In genomic region chr13:91482427-91482826, GRCh38 we compare ENCODE assay signal across 22 cellular contexts.
DNase-seq lines count a peak whose midpoint lies in the region; ATAC-seq, FAIRE-seq and TF ChIP-seq lines count a peak whose summit lies in the region.
"Had no signal": no experiment of that assay in that cellular context is flagged by ENCODE, and none has a peak within 500 bp of the region (broad histone marks: within the 10 kb centered on the region; RNA-seq: fewer than 3 reads in every experiment).

No MANE protein-coding gene starts in this region.

- TF ChIP-seq RAD21 in K562 (CRISPR knock-in tag; conservative IDR thresholded peaks at IDR 0.05 in 1 of 2, IDR thresholded peaks at IDR 0.05 in 1 of 2) (no peak), neural cell (conservative IDR thresholded peaks at IDR 0.05) (no peak)

- TF ChIP-seq EP300 in K562 (IDR thresholded peaks at IDR 0.05; ENCODE audit: low read length) (no peak), neural cell (conservative IDR thresholded peaks at IDR 0.05; ENCODE audit: poor library complexity, severe bottlenecking) (peak; percentile 55)

- no peaks in the 10 kb centered on the region for H3F3A ChIP-seq in neural cell (ENCODE audit: insufficient read depth, low read length, poor library complexity, severe bottlenecking)

- H3K36me3 ChIP-seq in H7 (replicated peaks; ENCODE audit: control insufficient read depth, insufficient read depth, low read length) (no peaks in the 10 kb centered on the region), K562 (ENCODE audit: control insufficient read depth, insufficient read depth, low read length) (no peaks in the 10 kb centered on the region), neural cell (ENCODE audit: insufficient read depth, low read length) (no peaks in the 10 kb centered on the region), thyroid gland (no peaks in the 10 kb centered on the region)
- H3K36me3 ChIP-seq: colonic mucosa, stomach had no signal

- intact Hi-C loops in K562 (cut with micrococcal nuclease), result no loop called here
- intact Hi-C loops in thyroid gland (cut with DNase I), result no loop called here

- no peaks in the 10 kb centered on the region for H3K9me2 ChIP-seq in neural cell (ENCODE audit: insufficient read depth, low read length)

- H3K9me3 ChIP-seq in K562 (replicated peaks; ENCODE audit: control insufficient read depth, insufficient read depth, low read depth, low read length) (no peaks in the 10 kb centered on the region), neural cell (ENCODE audit: low read length) (no peaks in the 10 kb centered on the region), thyroid gland (no peaks in the 10 kb centered on the region)
- H3K9me3 ChIP-seq: body of pancreas, colonic mucosa, mucosa of descending colon, stomach had no signal

- in situ Hi-C loops in K562 (cut with MboI), result no loop called here

- H3K9me1 ChIP-seq in K562 (ENCODE audit: control insufficient read depth, insufficient read depth, low read length), result no peaks in the 10 kb centered on the region

- no peaks in the 10 kb centered on the region for H3K79me2 ChIP-seq in K562 (ENCODE audit: control insufficient read depth, insufficient read depth, low read length)
- H3K79me2 ChIP-seq in neural cell (replicated peaks; ENCODE audit: insufficient read depth, low read length), result no peaks in the 10 kb centered on the region

- no peaks in the 10 kb centered on the region for H3K27me3 ChIP-seq in H7 (ENCODE audit: control insufficient read depth, insufficient read depth, low read length)
- H3K27me3 ChIP-seq in K562 (ENCODE audit: control insufficient read depth in 2 of 2, insufficient read depth in 2 of 2, low read length in 2 of 2), result no peaks in the 10 kb centered on the region
- H3K27me3 ChIP-seq in neural cell (ENCODE audit: insufficient read depth, low read depth, low read length), result no peaks in the 10 kb centered on the region
- no peaks in the 10 kb centered on the region for H3K27me3 ChIP-seq in thyroid gland
- H3K27me3 ChIP-seq: body of pancreas, colonic mucosa, stomach had no signal

- no TSS peak for BruUV-seq in K562 (replicated peaks; lab: Mats Ljungman, UMichigan)

- H3K4me1 ChIP-seq in K562 (replicated peaks in 1 of 2; ENCODE audit: control insufficient read depth in 2 of 2, insufficient read depth in 2 of 2, low read length in 2 of 2), result no peaks in the 10 kb centered on the region
- no peaks in the 10 kb centered on the region for H3K4me1 ChIP-seq in thyroid gland
- H3K4me1 ChIP-seq: body of pancreas, colonic mucosa, stomach had no signal

- POLR2A ChIA-PET in K562 (lab: Yijun Ruan, JAX), result interaction anchor here (1.7 kb wide), 1 partner anchor 10 kb away, joined by 4 read pairs; no protein-coding TSS in a partner anchor

- under 1% methylated on average over 5 of the region's 5 CpGs for WGBS in K562 (ENCODE audit: insufficient coverage, low coverage, missing lambda C conversion rate)
- WGBS in thyroid gland, 2 donors, result 54 to 63% methylated on average over 5 of the region's 5 CpGs

- TF ChIP-seq POLR2A in K562 (conservative IDR thresholded peaks at IDR 0.05) (no peak), thyroid gland (IDR thresholded peaks at IDR 0.05) (no peak)

- FAIRE-seq in K562 (lab: Jason Lieb, UNC), result no peak
- FAIRE-seq: endometrium, HepG2 had no signal

- H3K9ac ChIP-seq in K562 (ENCODE audit: insufficient read depth in 1 of 2, low read depth in 2 of 2, low read length in 2 of 2) (no peak overlapping the region), neural cell (ENCODE audit: low read length) (no peak overlapping the region)

- H3K27ac ChIP-seq in K562 (ENCODE audit: extremely low read depth, low read depth, low read length) (no peak overlapping the region), neural cell (ENCODE audit: low read length) (peak overlapping the region; percentile 5), thyroid gland (no peak overlapping the region)
- H3K27ac ChIP-seq: body of pancreas, colonic mucosa, stomach had no signal

- ATAC-seq in K562 (no peak), GM19397 (IDR thresholded peaks at IDR 0.05; ENCODE audit: unreplicated experiment) (no peak), HG03520 (IDR thresholded peaks at IDR 0.05; ENCODE audit: unreplicated experiment) (no peak)
- ATAC-seq: activated naive CD4-positive, alpha-beta T cell treated with anti-CD3 and anti-CD28 coated beads, Interleukin-2, amount 50 U/mL, for 72 hours; body of pancreas; HepG2; mucosa of descending colon had no signal

- DNase-seq in H7, result peak; percentile 2
- peak; percentile 43 for DNase-seq in NCI-H2171 treated with DMSO at 0.1 percent for 48 hours (lab: John Stamatoyannopoulos, UW)
- no peak for DNase-seq in K562 (ENCODE audit: extremely low read depth in 1 of 4, low spot score in 3 of 4)
- DNase-seq in NCI-H2081 (lab: John Stamatoyannopoulos, UW), result no peak
- no peak for DNase-seq in thyroid gland
- DNase-seq: body of pancreas; colonic mucosa; DMS79; head of caudate nucleus; MM.1S; mucosa of descending colon; NCI-H345; NK-92 treated with Interleukin-12 subunit alpha and Interleukin-12 subunit beta, amount 100 ng/mL, for 24 hours; stimulated activated CD4-positive, alpha-beta T cell treated with anti-CD3 and anti-CD28 coated beads, Interleukin-4, amount 100 ng/mL, for 4 hours; stomach; trophoblast cell had no signal

- H2AFZ ChIP-seq in K562 (ENCODE audit: low read depth, low read length) (no peak overlapping the region), neural cell (ENCODE audit: low read depth, low read length) (no peak overlapping the region)

- H3K4me2 ChIP-seq in K562 (ENCODE audit: insufficient read depth, low read length), result no peak overlapping the region
- H3K4me2 ChIP-seq in neural cell (ENCODE audit: low read length), result no peak overlapping the region

- no peak for TF ChIP-seq CTCF in K562 (IDR thresholded peaks at IDR 0.05 in 2 of 3, conservative IDR thresholded peaks at IDR 0.05 in 1 of 3; ENCODE audit: insufficient read depth in 2 of 3, low read depth in 1 of 3, low read length in 3 of 3)
- TF ChIP-seq CTCF in neural cell (IDR thresholded peaks at IDR 0.05; ENCODE audit: poor library complexity, severe bottlenecking), result no peak
- no peak for TF ChIP-seq CTCF in thyroid gland (IDR thresholded peaks at IDR 0.05)

- CTCF ChIA-PET in K562 (lab: Yijun Ruan, JAX; ENCODE audit: low intra/inter-chr PET ratio), result interaction anchor here (0.7 kb wide), 1 partner anchor 63 kb away, joined by 6 read pairs; no protein-coding TSS in a partner anchor

- H4K20me1 ChIP-seq in K562 (replicated peaks; ENCODE audit: control insufficient read depth, insufficient read depth, low read length) (no peaks in the 10 kb centered on the region), neural cell (ENCODE audit: insufficient read depth) (no peaks in the 10 kb centered on the region)

- H3K4me3 ChIP-seq in H7 (ENCODE audit: insufficient read depth, low read depth, low read length), result no peak overlapping the region
- no peak overlapping the region for H3K4me3 ChIP-seq in K562
- H3K4me3 ChIP-seq in neural cell (ENCODE audit: low read length), result no peak overlapping the region
- no peak overlapping the region for H3K4me3 ChIP-seq in thyroid gland (replicated peaks in 1 of 3)
- H3K4me3 ChIP-seq: body of pancreas, colonic mucosa, mucosa of descending colon, stomach had no signal

TF ChIP-seq in K562, 482 proteins besides CTCF, POLR2A, EP300 and RAD21 (continues in another document):
- TF ChIP-seq NR4A1 (CRISPR knock-in tag; IDR thresholded peaks at IDR 0.05) (no peak), NR4A1 (tag; IDR thresholded peaks at IDR 0.05) (no peak), HNRNPLL (IDR thresholded peaks at IDR 0.05; ENCODE audit: low read depth, low read length, poor library complexity, severe bottlenecking) (no peak), THAP7 (CRISPR knock-in tag; IDR thresholded peaks at IDR 0.05) (no peak), SOX6 (IDR thresholded peaks at IDR 0.05) (no peak), MECOM (CRISPR knock-in tag; IDR thresholded peaks at IDR 0.05) (no peak), HDAC6 (IDR thresholded peaks at IDR 0.05; ENCODE audit: low read depth, low read length) (no peak), KDM1A (IDR thresholded peaks at IDR 0.05) (peak; percentile 57 to 58), ZBTB8A (IDR thresholded peaks at IDR 0.05; ENCODE audit: partially characterized antibody) (no peak), NR1H2 (CRISPR knock-in tag; IDR thresholded peaks at IDR 0.05) (no peak), ZNF23 (CRISPR knock-in tag; IDR thresholded peaks at IDR 0.05) (no peak), NCOA2 (IDR thresholded peaks at IDR 0.05; ENCODE audit: partially characterized antibody in 2 of 2) (no peak), SNRNP70 (optimal IDR thresholded peaks at IDR 0.05; ENCODE audit: low read depth, low read length) (no peak)

TF ChIP-seq in neural cell, 6 proteins besides CTCF, POLR2A, EP300 and RAD21:
- TF ChIP-seq POLR2AphosphoS5 (IDR thresholded peaks at IDR 0.05) (peak; percentile 60), EZH2 (IDR thresholded peaks at IDR 0.05; ENCODE audit: borderline replicate concordance, insufficient read depth, low read length, poor library complexity, severe bottlenecking) (no peak)
TF ChIP-seq in neural cell: peak in this region for 1.

Comparison
In these comparisons a context has a peak if more than half of its experiments do, and no peak if none do; other contexts are left out.
1. DNase-seq: peak in H7 (single experiment) and NCI-H2171 treated with DMSO at 0.1 percent for 48 hours (single experiment); none in K562 (0 of 4), NCI-H2081 (0 of 2) and thyroid gland (0 of 2).